ENCODE assay signal across 26 cellular contexts in the genomic region with DNA sequence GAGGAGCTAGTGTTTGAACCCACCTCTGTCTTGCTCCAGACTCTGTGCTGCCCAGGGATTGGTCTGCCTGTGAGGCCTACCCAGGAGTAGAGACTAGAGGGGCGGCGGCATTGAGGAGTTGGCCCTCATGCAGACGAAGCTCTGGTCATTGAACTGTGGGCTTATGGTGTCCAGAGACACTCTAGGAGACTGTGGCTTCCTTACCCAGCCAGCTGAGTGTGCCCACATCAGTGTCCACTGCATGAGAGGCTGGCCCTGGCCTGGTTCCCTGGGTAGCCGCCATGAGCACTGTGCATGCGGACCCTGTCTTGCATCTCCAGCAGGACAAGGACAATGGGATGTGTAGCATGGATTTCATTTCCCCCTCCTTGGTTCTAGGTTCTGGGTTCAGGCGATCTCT.
"Had no signal": no experiment of that assay in that cellular context is flagged by ENCODE, and none has a peak within 500 bp of the region (broad histone marks: within the 10 kb centered on the region; RNA-seq: fewer than 3 reads in every experiment).

No MANE protein-coding gene starts in this region.

- H3K9me3 ChIP-seq: esophagus muscularis mucosa, gastroesophageal sphincter, heart left ventricle, neutrophil, pancreas, right lobe of liver, stomach, thyroid gland had no signal

- H3K27ac Mint-ChIP-seq: nephron progenitor cell, progenitor cell of endocrine pancreas had no signal

- H3K4me3 Mint-ChIP-seq: naive thymus-derived CD8-positive, alpha-beta T cell; nephron progenitor cell had no signal

- DNase-seq: effector memory CD4-positive, alpha-beta T cell; foreskin keratinocyte; heart left ventricle; kidney; mammary epithelial cell; naive thymus-derived CD8-positive, alpha-beta T cell; nephron progenitor cell; pancreas; right lobe of liver; small intestine; stimulated activated CD4-positive, alpha-beta T cell treated with anti-CD3 and anti-CD28 coated beads, Interleukin-12 subunit alpha, Interleukin-12 subunit beta, amount 100 ng/mL, for 4 hours; stimulated activated CD4-positive, alpha-beta T cell treated with anti-CD3 and anti-CD28 coated beads, Interleukin-1b, Interleukin-23, amount 100 ng/mL, for 48 hours; stimulated activated CD4-positive, alpha-beta T cell treated with anti-CD3 and anti-CD28 coated beads, Interleukin-4, amount 100 ng/mL, for 1 hour; stimulated activated CD8-positive, alpha-beta memory T cell treated with anti-CD3 and anti-CD28 coated beads, Interleukin-4, amount 100 ng/mL, for 48 hours; stimulated activated naive CD4-positive, alpha-beta T cell; stomach; thyroid gland; trophoblast cell had no signal

- H3K79me2 ChIP-seq: hepatocyte had no signal

- H3K9me3 Mint-ChIP-seq: naive thymus-derived CD8-positive, alpha-beta T cell; nephron progenitor cell had no signal

- H2AFZ ChIP-seq: hepatocyte had no signal

- H3K4me1 ChIP-seq: foreskin keratinocyte, thyroid gland had no signal

- H3K4me2 ChIP-seq: hepatocyte had no signal

- H3K36me3 ChIP-seq: heart left ventricle, pancreas, right lobe of liver, stomach, thyroid gland had no signal

- FAIRE-seq: colon, endothelial cell of umbilical vein, kidney, pancreas, small intestine had no signal

- H3K27me3 ChIP-seq: esophagus muscularis mucosa, foreskin keratinocyte, gastroesophageal sphincter, heart left ventricle, hepatocyte, neutrophil, pancreas, right lobe of liver, stomach, thyroid gland had no signal

- ATAC-seq: foreskin keratinocyte; gastroesophageal sphincter; left lobe of liver; naive thymus-derived CD8-positive, alpha-beta T cell; pancreas; right lobe of liver had no signal

- H3K4me3 ChIP-seq: esophagus muscularis mucosa, gastroesophageal sphincter, heart left ventricle, hepatocyte, pancreas, right lobe of liver, stomach, thyroid gland had no signal

- H3K27me3 Mint-ChIP-seq: naive thymus-derived CD8-positive, alpha-beta T cell; progenitor cell of endocrine pancreas had no signal

- H3K27ac ChIP-seq: esophagus muscularis mucosa, foreskin keratinocyte, gastroesophageal sphincter, heart left ventricle, hepatocyte, neutrophil, pancreas, right lobe of liver, stomach, thyroid gland had no signal
